14 cellular contexts compared by ENCODE assay signal in the genomic region with DNA sequence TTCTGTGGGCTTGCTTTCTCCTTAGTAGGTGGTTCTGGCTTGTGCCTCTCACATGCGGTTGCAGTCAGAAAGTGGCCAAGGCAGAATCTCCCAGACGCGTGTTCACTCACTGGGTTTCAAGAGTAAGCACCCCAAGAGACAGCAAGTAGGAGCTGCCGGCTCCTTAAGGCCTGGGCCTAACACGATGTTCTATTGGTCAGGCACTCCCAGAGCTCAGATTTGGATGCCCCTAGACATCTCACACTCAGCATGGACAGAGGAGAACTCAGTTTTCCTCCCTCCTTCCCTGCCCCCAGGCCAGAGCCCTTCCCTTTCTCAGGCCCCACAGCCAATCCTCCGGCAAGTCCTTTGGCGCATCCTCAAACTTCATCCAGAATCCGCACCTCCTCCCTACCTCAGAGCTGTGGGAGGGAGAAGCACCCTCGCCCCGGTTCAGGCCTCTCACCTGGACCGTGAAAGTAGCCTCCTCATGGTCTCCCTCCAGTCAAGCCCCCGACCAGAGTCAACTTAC. TPM values are rescaled to one million over a fixed set of nuclear protein-coding genes. Genes with fewer than 3 reads are reported as not detected.
DNase-seq lines count a peak whose midpoint lies in the region; ATAC-seq and TF ChIP-seq lines count a peak whose summit lies in the region.
"Had no signal": no experiment of that assay in that cellular context is flagged by ENCODE, and none has a peak within 500 bp of the region (broad histone marks: within the 10 kb centered on the region; RNA-seq: fewer than 3 reads in every experiment).

No MANE protein-coding gene starts in this region.

- peaks cover 59% of the 10 kb centered on the region for H3K4me1 Mint-ChIP-seq in activated naive CD4-positive, alpha-beta T cell treated with anti-CD3 and anti-CD28 coated beads, Interleukin-2, amount 10 ng/mL, durations not matched to agents 7 days and 5 days
- peaks cover 55% of the 10 kb centered on the region for H3K4me1 Mint-ChIP-seq in activated CD8-positive, alpha-beta memory T cell treated with anti-CD3 and anti-CD28 coated beads, Interleukin-2, amount 10 ng/mL, durations not matched to agents 7 days and 5 days

- H3K36me3 Mint-ChIP-seq in activated naive CD4-positive, alpha-beta T cell treated with anti-CD3 and anti-CD28 coated beads, Interleukin-2, amount 10 ng/mL, durations not matched to agents 7 days and 5 days = peaks cover 66% of the 10 kb centered on the region
- peaks cover 69% of the 10 kb centered on the region for H3K36me3 Mint-ChIP-seq in activated CD8-positive, alpha-beta memory T cell treated with anti-CD3 and anti-CD28 coated beads, Interleukin-2, amount 10 ng/mL, durations not matched to agents 7 days and 5 days

- H3K27ac Mint-ChIP-seq in activated naive CD4-positive, alpha-beta T cell treated with anti-CD3 and anti-CD28 coated beads, Interleukin-2, amount 10 ng/mL, durations not matched to agents 7 days and 5 days = peak overlapping the region; percentile 75
- H3K27ac Mint-ChIP-seq in activated CD8-positive, alpha-beta memory T cell treated with anti-CD3 and anti-CD28 coated beads, Interleukin-2, amount 10 ng/mL, durations not matched to agents 7 days and 5 days = no peak overlapping the region

- TF ChIP-seq CTCF in GM10266 (IDR thresholded peaks at IDR 0.05; ENCODE audit: control insufficient read depth, insufficient read depth, low read depth, missing control alignments) = no peak

- peak; percentile 18 for DNase-seq in activated naive CD4-positive, alpha-beta T cell treated with anti-CD3 and anti-CD28 coated beads, Interleukin-2, amount 10 ng/mL, durations not matched to agents 7 days and 5 days
- no peak for DNase-seq in activated naive CD4-positive, alpha-beta T cell (lab: John Stamatoyannopoulos, UW)
- DNase-seq in activated CD8-positive, alpha-beta memory T cell treated with anti-CD3 and anti-CD28 coated beads, Interleukin-2, amount 10 ng/mL, durations not matched to agents 7 days and 5 days = peak; percentile 38
- DNase-seq in mesenteric fat pad (ENCODE audit: low spot score) (peak; percentile 71), ureter (ENCODE audit: low spot score) (peak; percentile 35), NCI-H1048 (lab: John Stamatoyannopoulos, UW) (no peak), NCI-H524 treated with DMSO at 0.1 percent for 48 hours (lab: John Stamatoyannopoulos, UW) (no peak), GM10266 (ENCODE audit: extremely low spot score) (no peak)
- DNase-seq: cerebellar nuclear complex, GOT3, mesenchymal stem cell, stomach had no signal

- CTCF ChIA-PET in activated naive CD4-positive, alpha-beta T cell treated with anti-CD3 and anti-CD28 coated beads, Interleukin-2, amount 10 ng/mL, durations not matched to agents 7 days and 5 days (lab: Charles Lee) = no interaction called here
- CTCF ChIA-PET in activated CD8-positive, alpha-beta memory T cell treated with anti-CD3 and anti-CD28 coated beads, Interleukin-2, amount 10 ng/mL, durations not matched to agents 7 days and 5 days (lab: Charles Lee) = interaction anchor here (1.1 to 1.2 kb wide), 2 partner anchors 13 to 25 kb away, joined by 3 to 4 read pairs; no protein-coding TSS in a partner anchor

- H3K9me3 Mint-ChIP-seq in activated naive CD4-positive, alpha-beta T cell treated with anti-CD3 and anti-CD28 coated beads, Interleukin-2, amount 10 ng/mL, durations not matched to agents 7 days and 5 days = peaks cover 17% of the 10 kb centered on the region
- peaks cover 24% of the 10 kb centered on the region for H3K9me3 Mint-ChIP-seq in activated CD8-positive, alpha-beta memory T cell treated with anti-CD3 and anti-CD28 coated beads, Interleukin-2, amount 10 ng/mL, durations not matched to agents 7 days and 5 days (ENCODE audit: low read depth)

- ATAC-seq in activated CD8-positive, alpha-beta memory T cell treated with anti-CD3 and anti-CD28 coated beads, Interleukin-2, amount 10 ng/mL, durations not matched to agents 7 days and 5 days = no peak
- ATAC-seq: gastroesophageal sphincter had no signal

- H3K4me3 Mint-ChIP-seq in activated naive CD4-positive, alpha-beta T cell treated with anti-CD3 and anti-CD28 coated beads, Interleukin-2, amount 10 ng/mL, durations not matched to agents 7 days and 5 days = no peak overlapping the region
- no peak overlapping the region for H3K4me3 Mint-ChIP-seq in activated CD8-positive, alpha-beta memory T cell treated with anti-CD3 and anti-CD28 coated beads, Interleukin-2, amount 10 ng/mL, durations not matched to agents 7 days and 5 days

- no peaks in the 10 kb centered on the region for H3K27me3 Mint-ChIP-seq in activated naive CD4-positive, alpha-beta T cell treated with anti-CD3 and anti-CD28 coated beads, Interleukin-2, amount 10 ng/mL, durations not matched to agents 7 days and 5 days
- no peaks in the 10 kb centered on the region for H3K27me3 Mint-ChIP-seq in activated CD8-positive, alpha-beta memory T cell treated with anti-CD3 and anti-CD28 coated beads, Interleukin-2, amount 10 ng/mL, durations not matched to agents 7 days and 5 days

RNA-seq across cellular contexts. Expression of gene CARD19, which starts 6.5 kb away (rescaled TPM):
- 10 to 100 TPM; 45.0 to 83.0 TPM for total RNA-seq in activated CD8-positive, alpha-beta memory T cell treated with anti-CD3 and anti-CD28 coated beads, Interleukin-2, amount 10 ng/mL, durations not matched to agents 7 days and 5 days
- total RNA-seq in mesenteric fat pad = 38.9 TPM
- 31.3 TPM for total RNA-seq in ureter

RNA-seq across cellular contexts. Expression of gene SUSD3, which starts 31.0 kb away (rescaled TPM):
- total RNA-seq in activated CD8-positive, alpha-beta memory T cell treated with anti-CD3 and anti-CD28 coated beads, Interleukin-2, amount 10 ng/mL, durations not matched to agents 7 days and 5 days = 10 to 100 TPM; 40.1 to 67.3 TPM
- 2.0 TPM for total RNA-seq in mesenteric fat pad
- 3.0 TPM for total RNA-seq in ureter
- total RNA-seq: endothelial cell of umbilical vein had no signal

RNA-seq across cellular contexts. Expression of gene NINJ1, which starts 44.5 kb away (rescaled TPM):
- total RNA-seq in activated CD8-positive, alpha-beta memory T cell treated with anti-CD3 and anti-CD28 coated beads, Interleukin-2, amount 10 ng/mL, durations not matched to agents 7 days and 5 days = 10 to 100 TPM; 31.1 to 54.9 TPM
- total RNA-seq in mesenteric fat pad (58.8 TPM), ureter (32.1 TPM)

Comparison
In these comparisons a context has a peak if more than half of its experiments do, and no peak if none do; other contexts are left out.
1. DNase-seq: peak in activated naive CD4-positive, alpha-beta T cell treated with anti-CD3 and anti-CD28 coated beads, Interleukin-2, amount 10 ng/mL, durations not matched to agents 7 days and 5 days (single experiment), activated CD8-positive, alpha-beta memory T cell treated with anti-CD3 and anti-CD28 coated beads, Interleukin-2, amount 10 ng/mL, durations not matched to agents 7 days and 5 days (single experiment), mesenteric fat pad (single experiment) and ureter (single experiment); none in activated naive CD4-positive, alpha-beta T cell (0 of 4), NCI-H1048 (single experiment), NCI-H524 treated with DMSO at 0.1 percent for 48 hours (single experiment) and GM10266 (single experiment).
2. RNA of gene SUSD3, which starts 31.0 kb away (total RNA-seq): 40.1 to 67.3 TPM in activated CD8-positive, alpha-beta memory T cell treated with anti-CD3 and anti-CD28 coated beads, Interleukin-2, amount 10 ng/mL, durations not matched to agents 7 days and 5 days; 3.0 TPM in ureter (single experiment) and 2.0 TPM in mesenteric fat pad (single experiment); every median in the first group is over 10 times any median in the second.